In the genomic region with DNA sequence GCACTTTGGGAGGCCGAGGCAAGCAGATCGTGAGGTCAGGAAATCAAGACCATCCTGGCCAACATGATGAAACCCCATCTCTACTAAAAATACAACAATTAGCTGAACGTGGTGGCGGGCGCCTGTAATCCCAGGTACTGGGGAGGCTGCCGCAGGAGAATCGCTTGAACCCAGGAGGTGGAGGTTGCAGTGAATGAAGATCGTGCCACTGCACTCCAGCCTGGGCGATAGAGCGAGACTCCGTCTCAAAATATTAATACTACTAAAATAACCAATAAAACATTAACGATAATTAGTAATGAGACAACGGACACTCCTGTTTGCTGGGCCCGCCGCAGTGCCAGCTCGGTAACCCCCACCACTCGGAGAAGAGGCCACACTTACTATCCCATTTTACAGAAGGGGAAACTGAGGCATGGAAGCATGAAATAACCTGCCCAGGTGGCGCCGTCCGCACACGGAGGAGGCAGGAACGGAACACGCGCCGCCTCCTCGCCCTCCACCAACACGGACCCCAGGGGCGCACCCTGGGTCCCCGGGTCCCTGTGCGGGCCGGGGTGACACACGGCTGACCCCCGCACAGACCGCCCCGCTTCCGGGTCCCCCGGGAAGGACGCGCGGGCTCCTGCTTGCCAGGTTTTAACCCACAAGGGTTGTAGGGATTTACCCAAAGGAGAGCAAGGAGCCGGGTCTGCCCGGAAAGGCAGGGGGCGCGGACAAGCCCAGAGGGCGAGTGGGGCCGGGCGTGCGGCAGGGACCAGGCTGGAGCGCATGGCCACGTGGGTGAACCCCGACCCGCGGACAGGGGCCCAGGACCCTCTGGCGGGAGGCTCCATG, we compare ENCODE assay signal across 8 cellular contexts. TPM values are rescaled to one million over a fixed set of nuclear protein-coding genes. Genes with fewer than 3 reads are reported as not detected.
DNase-seq lines count a peak whose midpoint lies in the region; ATAC-seq, FAIRE-seq and TF ChIP-seq lines count a peak whose summit lies in the region.
"Had no signal": no experiment of that assay in that cellular context is flagged by ENCODE, and none has a peak within 500 bp of the region (broad histone marks: within the 10 kb centered on the region; RNA-seq: fewer than 3 reads in every experiment).

No MANE protein-coding gene starts in this region.

- RAD21 ChIA-PET in HCT116 (lab: Charles Lee; ENCODE audit: low non-redundant PET in 1 of 2, low total read pairs in 2 of 2, uncharacterized antibody in 2 of 2, unreplicated experiment in 2 of 2), result no interaction called here
- RAD21 ChIA-PET in GM12878 (lab: Charles Lee; ENCODE audit: unreplicated experiment), result no interaction called here

- H2AFZ ChIP-seq in HCT116 (ENCODE audit: low read depth, low read length, poor library complexity, severe bottlenecking), result no peak overlapping the region
- no peak overlapping the region for H2AFZ ChIP-seq in GM12878 (ENCODE audit: control insufficient read depth, low read depth, low read length)

- intact Hi-C loops in HCT116 (cut with micrococcal nuclease) (no loop called here), GM12878 (cut with micrococcal nuclease; ENCODE audit: unreplicated experiment) (no loop called here)

- no peak for FAIRE-seq in GM12878 (lab: Jason Lieb, UNC)

- H3K9ac ChIP-seq in HCT116 (ENCODE audit: low read length) (no peak overlapping the region), GM12878 (ENCODE audit: control insufficient read depth, insufficient read depth, low read length) (no peak overlapping the region)

- H3K36me3 ChIP-seq in HCT116 (ENCODE audit: control insufficient read depth in 1 of 2, insufficient read depth in 2 of 2, low read length in 2 of 2) (no peaks in the 10 kb centered on the region), GM12878 (ENCODE audit: control insufficient read depth in 2 of 2, insufficient read depth in 2 of 2, low read length in 1 of 2) (no peaks in the 10 kb centered on the region; a peak in 1 of 4 replicates)

- TF ChIP-seq RAD21 in HCT116 (IDR thresholded peaks at IDR 0.05; ENCODE audit: low read depth) (no peak), GM12878 (IDR thresholded peaks at IDR 0.05; ENCODE audit: insufficient read depth, low read depth, low read length) (no peak)

- peaks cover 5% of the 10 kb centered on the region for H3K4me1 Mint-ChIP-seq in nephron progenitor cell

- in situ Hi-C loops in GM12878 (cut with MboI), result no loop called here

- H4K20me1 ChIP-seq in HCT116 (ENCODE audit: insufficient read depth), result peaks cover 4% of the 10 kb centered on the region; the same call in 1 of the 2 replicates
- H4K20me1 ChIP-seq in GM12878 (ENCODE audit: control insufficient read depth, insufficient read depth), result no peaks in the 10 kb centered on the region

- peaks cover 13% of the 10 kb centered on the region for H3K27me3 Mint-ChIP-seq in nephron progenitor cell (ENCODE audit: low read depth, poor library complexity)

- H3K4me2 ChIP-seq in HCT116 (ENCODE audit: low read length) (peak overlapping the region; percentile 47; the same call in 1 of the 2 replicates), GM12878 (ENCODE audit: control insufficient read depth, insufficient read depth) (peak overlapping the region; percentile 30; the same call in 1 of the 2 replicates)

- peaks cover 28 to 42% of the 10 kb centered on the region in 2 experiments for H3K4me1 ChIP-seq in HCT116 (ENCODE audit: control insufficient read depth in 1 of 2, insufficient read depth in 2 of 2, low read length in 2 of 2)
- peaks cover 33% of the 10 kb centered on the region for H3K4me1 ChIP-seq in GM12878 (ENCODE audit: control insufficient read depth, insufficient read depth, low read length)

- BruUV-seq in HCT116 (replicated peaks; lab: Mats Ljungman, UMichigan), result no TSS peak
- BruUV-seq in GM12878 (replicated peaks; lab: Mats Ljungman, UMichigan), result no TSS peak

- no peak for TF ChIP-seq EP300 in GM12878 (IDR thresholded peaks at IDR 0.05; ENCODE audit: borderline replicate concordance in 1 of 2, control insufficient read depth in 1 of 2, low read depth in 2 of 2, low read length in 2 of 2)

- H3K4me3 ChIP-seq in HCT116 (replicated peaks in 1 of 2; ENCODE audit: low read depth in 1 of 2, low read length in 2 of 2) (0 out of 4 replicates have a peak overlapping the region, but pooled peaks of 1 of the 2 experiments have one; percentile 20), GM12878 (no peak overlapping the region)

- TF ChIP-seq CTCF in HCT116 (IDR thresholded peaks at IDR 0.05 in 2 of 3, conservative IDR thresholded peaks at IDR 0.05 in 1 of 3; ENCODE audit: borderline replicate concordance in 1 of 3, insufficient read depth in 1 of 3, low read depth in 2 of 3, low read length in 2 of 3) (no peak), GM12878 (IDR thresholded peaks at IDR 0.05 in 2 of 3, conservative IDR thresholded peaks at IDR 0.05 in 1 of 3; ENCODE audit: control insufficient read depth in 2 of 3, extremely low read depth in 1 of 3, insufficient read depth in 1 of 3, low read depth in 3 of 3, low read length in 3 of 3) (no peak), nephron progenitor cell (IDR thresholded peaks at IDR 0.05) (no peak), GM10248 (IDR thresholded peaks at IDR 0.05; ENCODE audit: control extremely low read depth, extremely low read depth, low read depth, missing control alignments) (no peak)

- SMC1A ChIA-PET in GM12878 (lab: Charles Lee; ENCODE audit: uncharacterized antibody, unreplicated experiment), result interaction anchor here (1.7 kb wide), 1 partner anchor 48 kb away, joined by 8 read pairs; no protein-coding TSS in a partner anchor

- H3K27me3 ChIP-seq in HCT116 (ENCODE audit: insufficient read depth, low read length) (no peaks in the 10 kb centered on the region), GM12878 (replicated peaks in 1 of 2; ENCODE audit: control insufficient read depth in 2 of 2, insufficient read depth in 2 of 2, low read length in 1 of 2) (no peaks in the 10 kb centered on the region)

- no peak overlapping the region for H3K27ac Mint-ChIP-seq in nephron progenitor cell

- ATAC-seq in HCT116 (no peak), GM12878 (no peak), GM18505 (IDR thresholded peaks at IDR 0.05; ENCODE audit: unreplicated experiment) (no peak)

- H3K27ac ChIP-seq in HCT116 (ENCODE audit: low read depth, low read length) (peak overlapping the region; percentile 47; the same call in 1 of the 2 replicates), GM12878 (ENCODE audit: control insufficient read depth, insufficient read depth) (no peak overlapping the region)

- DNase-seq in HCT116 (ENCODE audit: low read depth, low spot score), result no peak
- no peak for DNase-seq in GM12878 (ENCODE audit: low read depth, low spot score)
- no peak for DNase-seq in nephron progenitor cell
- DNase-seq in kidney glomerular epithelial cell (lab: John Stamatoyannopoulos, UW), result no peak
- DNase-seq in GM10248 (ENCODE audit: extremely low spot score), result no peak
- DNase-seq: KG1 had no signal

- POLR2A ChIA-PET in HCT116 (lab: Charles Lee) (no interaction called here), GM12878 (lab: Charles Lee) (no interaction called here), GM10248 (lab: Yijun Ruan, JAX) (no interaction called here)

- no peaks in the 10 kb centered on the region for H3K9me3 ChIP-seq in HCT116 (ENCODE audit: control insufficient read depth in 1 of 2, insufficient read depth in 1 of 2, low read depth in 1 of 2, low read length in 2 of 2)
- no peaks in the 10 kb centered on the region for H3K9me3 ChIP-seq in GM12878 (replicated peaks; ENCODE audit: control insufficient read depth, insufficient read depth, low read length)

- CTCF ChIA-PET in HCT116 (lab: Charles Lee), result no interaction called here
- CTCF ChIA-PET in GM12878 (lab: Yijun Ruan, JAX), result no interaction called here
- CTCF ChIA-PET in GM10248 (lab: Yijun Ruan, JAX), result no interaction called here

- H3K9me3 Mint-ChIP-seq in nephron progenitor cell, result no peaks in the 10 kb centered on the region

- 92% methylated on average over 41 of the region's 54 CpGs for WGBS in GM12878 (ENCODE audit: insufficient coverage, insufficient replicate concordance, low lambda C conversion rate, missing lambda C conversion rate)

- H3K79me2 ChIP-seq in HCT116 (ENCODE audit: insufficient read depth, low read length) (peaks cover 51% of the 10 kb centered on the region), GM12878 (ENCODE audit: control insufficient read depth, insufficient read depth, low read length) (peaks cover 19% of the 10 kb centered on the region)

- TF ChIP-seq POLR2A in HCT116 (IDR thresholded peaks at IDR 0.05; ENCODE audit: borderline replicate concordance, extremely low read depth, insufficient read depth, insufficient read length) (no peak), GM12878 (IDR thresholded peaks at IDR 0.05; ENCODE audit: low read depth, low read length) (peak; percentile 17; the same call in 1 of the 2 replicates), GM18505 (IDR thresholded peaks at IDR 0.05; ENCODE audit: borderline replicate concordance, extremely low read depth, insufficient read depth, insufficient read length) (no peak)

- H3K4me3 Mint-ChIP-seq in nephron progenitor cell, result peak overlapping the region; percentile 81

- H3K9me2 ChIP-seq in HCT116 (ENCODE audit: insufficient read depth), result no peaks in the 10 kb centered on the region

- peaks cover 5% of the 10 kb centered on the region for H3K36me3 Mint-ChIP-seq in nephron progenitor cell (ENCODE audit: low read depth)

RNA-seq across cellular contexts. Expression of a gene that starts 1.6 kb away (rescaled TPM):
- total RNA-seq in HCT116 (2021; ENCODE audit: unreplicated experiment) (92.3 TPM), GM12878 (2014; rRNA removed) (24.3 and 28.1 TPM in 2 replicates), GM12878 (2014; rRNA removed; fragmentation: Illumina TruSeq; extraction: Trizol) (18.2 and 19.6 TPM in 2 replicates), GM12878 (2021) (51.6 and 54.5 TPM in 2 replicates)
- polyA plus RNA-seq in HCT116 (2012), result 88.5 and 90.3 TPM in 2 replicates
- total RNA-seq in GM12878 (2013; cell fraction: nucleolus; rRNA removed), result 17.9 and 20.1 TPM in 2 replicates
- 14.1 TPM for polyA plus RNA-seq in GM12878 (2011; ENCODE audit: low read depth)
- polyA plus RNA-seq in GM12878 (2011; rRNA removed) (12.1 and 26.1 TPM in 2 replicates), GM12878 (2014; fragmentation: Illumina TruSeq; extraction: Trizol) (16.4 and 27.2 TPM in 2 replicates), GM12878 (2014; fragmentation: Nextera tagmentation; extraction: Ambion mirVana) (1 to 10 TPM; 1.3 to 4.2 TPM), GM12878 (2014; rRNA removed) (65.8 and 78.8 TPM in 2 replicates), GM12878 (2016; fragmentation: Nextera tagmentation; extraction: Ambion mirVana) (10 to 100 TPM; 36.0 to 44.0 TPM)
- polyA plus RNA-seq in GM12878 (2011; cell fraction: cytosol; rRNA removed), result 43.8 and 54.5 TPM in 2 replicates
- polyA plus RNA-seq in GM12878 (2011; cell fraction: nucleus; rRNA removed), result 41.0 and 44.6 TPM in 2 replicates
- 39.6 and 50.1 TPM in 2 replicates for polyA plus RNA-seq in GM12878 (2012)
- polyA minus RNA-seq in GM12878 (2011; rRNA and poly(A)+ RNA removed), result 8.9 and 20.7 TPM in 2 replicates
- polyA minus RNA-seq in GM12878 (2011; cell fraction: cytosol; rRNA and poly(A)+ RNA removed), result 11.9 and 12.1 TPM in 2 replicates
- 4.8 and 6.7 TPM in 2 replicates for polyA minus RNA-seq in GM12878 (2011; cell fraction: nucleus; rRNA and poly(A)+ RNA removed)

RNA-seq across cellular contexts. Expression of a gene that starts 5.7 kb away (rescaled TPM):
- total RNA-seq in HCT116 (2021; ENCODE audit: unreplicated experiment), result 5.9 TPM
- polyA plus RNA-seq in HCT116 (2012), result 3.7 and 4.2 TPM in 2 replicates
- total RNA-seq in GM12878 (2013; cell fraction: nucleolus; rRNA removed), result 16.9 and 18.1 TPM in 2 replicates
- total RNA-seq in GM12878 (2014; rRNA removed), result 0.60 and 2.7 TPM in 2 replicates
- total RNA-seq in GM12878 (2014; rRNA removed; fragmentation: Illumina TruSeq; extraction: Trizol), result not detected in 2 replicates
- 1.8 TPM in 2 replicates for total RNA-seq in GM12878 (2021)
- 0.30 TPM for polyA plus RNA-seq in GM12878 (2011; ENCODE audit: low read depth)
- polyA plus RNA-seq in GM12878 (2011; rRNA removed), result 1.6 and 2.8 TPM in 2 replicates
- 2.7 and 4.7 TPM in 2 replicates for polyA plus RNA-seq in GM12878 (2011; cell fraction: cytosol; rRNA removed)
- polyA plus RNA-seq in GM12878 (2011; cell fraction: nucleus; rRNA removed), result 19.3 and 20.1 TPM in 2 replicates
- 1.9 and 2.3 TPM in 2 replicates for polyA plus RNA-seq in GM12878 (2012)
- not detected in 2 replicates for polyA plus RNA-seq in GM12878 (2014; fragmentation: Illumina TruSeq; extraction: Trizol)
- polyA plus RNA-seq in GM12878 (2014; fragmentation: Nextera tagmentation; extraction: Ambion mirVana), result under 1 TPM in 1 of 2 experiments, not detected in 1; 0.13 TPM
- polyA plus RNA-seq in GM12878 (2014; rRNA removed), result 0.83 and 2.1 TPM in 2 replicates
- polyA plus RNA-seq in GM12878 (2016; fragmentation: Nextera tagmentation; extraction: Ambion mirVana), result 1 to 10 TPM in 1 of 2 experiments, under 1 TPM in 1; 0.14 to 1.4 TPM
- 0.29 and 1.3 TPM in 2 replicates for polyA minus RNA-seq in GM12878 (2011; rRNA and poly(A)+ RNA removed)
- polyA minus RNA-seq in GM12878 (2011; cell fraction: cytosol; rRNA and poly(A)+ RNA removed), result 1.9 and 2.8 TPM in 2 replicates
- 1.7 and 3.2 TPM in 2 replicates for polyA minus RNA-seq in GM12878 (2011; cell fraction: nucleus; rRNA and poly(A)+ RNA removed)

RNA-seq across cellular contexts. Expression of a gene that starts 14.4 kb away (rescaled TPM):
- total RNA-seq in HCT116 (2021; ENCODE audit: unreplicated experiment) (21.8 TPM), GM12878 (2014; rRNA removed) (30.2 and 34.2 TPM in 2 replicates), GM12878 (2014; rRNA removed; fragmentation: Illumina TruSeq; extraction: Trizol) (18.3 and 23.6 TPM in 2 replicates), GM12878 (2021) (68.3 and 70.0 TPM in 2 replicates)
- 12.8 and 17.5 TPM in 2 replicates for polyA plus RNA-seq in HCT116 (2012)
- 148 and 152 TPM in 2 replicates for total RNA-seq in GM12878 (2013; cell fraction: nucleolus; rRNA removed)
- polyA plus RNA-seq in GM12878 (2011; ENCODE audit: low read depth), result 10.8 TPM
- polyA plus RNA-seq in GM12878 (2011; rRNA removed) (6.5 and 17.1 TPM in 2 replicates), GM12878 (2014; fragmentation: Illumina TruSeq; extraction: Trizol) (5.7 and 16.3 TPM in 2 replicates), GM12878 (2014; fragmentation: Nextera tagmentation; extraction: Ambion mirVana) (1 to 10 TPM in 1 of 2 experiments, under 1 TPM in 1; 0.76 to 1.6 TPM), GM12878 (2014; rRNA removed) (37.0 and 45.1 TPM in 2 replicates), GM12878 (2016; fragmentation: Nextera tagmentation; extraction: Ambion mirVana) (1 to 10 TPM; 8.9 to 9.6 TPM)
- polyA plus RNA-seq in GM12878 (2011; cell fraction: cytosol; rRNA removed), result 22.9 and 33.7 TPM in 2 replicates
- 52.3 and 76.3 TPM in 2 replicates for polyA plus RNA-seq in GM12878 (2011; cell fraction: nucleus; rRNA removed)
- 33.7 and 35.9 TPM in 2 replicates for polyA plus RNA-seq in GM12878 (2012)
- polyA minus RNA-seq in GM12878 (2011; rRNA and poly(A)+ RNA removed), result 42.1 and 69.0 TPM in 2 replicates
- polyA minus RNA-seq in GM12878 (2011; cell fraction: cytosol; rRNA and poly(A)+ RNA removed), result 48.9 and 50.8 TPM in 2 replicates
- polyA minus RNA-seq in GM12878 (2011; cell fraction: nucleus; rRNA and poly(A)+ RNA removed), result 33.1 and 53.2 TPM in 2 replicates

RNA-seq across cellular contexts. Expression of a gene that starts 18.1 kb away (rescaled TPM):
- total RNA-seq in HCT116 (2021; ENCODE audit: unreplicated experiment), result not detected
- polyA plus RNA-seq in HCT116 (2012), result not detected in 2 replicates
- total RNA-seq in GM12878 (2013; cell fraction: nucleolus; rRNA removed), result not detected in 2 replicates
- total RNA-seq in GM12878 (2014; rRNA removed), result not detected in 2 replicates
- total RNA-seq in GM12878 (2014; rRNA removed; fragmentation: Illumina TruSeq; extraction: Trizol), result not detected in 2 replicates
- total RNA-seq in GM12878 (2021), result not detected in 2 replicates
- not detected for polyA plus RNA-seq in GM12878 (2011; ENCODE audit: low read depth)
- not detected in 2 replicates for polyA plus RNA-seq in GM12878 (2011; rRNA removed)
- polyA plus RNA-seq in GM12878 (2011; cell fraction: cytosol; rRNA removed), result not detected in 2 replicates
- polyA plus RNA-seq in GM12878 (2011; cell fraction: nucleus; rRNA removed), result not detected in 2 replicates
- polyA plus RNA-seq in GM12878 (2012), result not detected in 2 replicates
- not detected in 2 replicates for polyA plus RNA-seq in GM12878 (2014; fragmentation: Illumina TruSeq; extraction: Trizol)
- not detected for polyA plus RNA-seq in GM12878 (2014; fragmentation: Nextera tagmentation; extraction: Ambion mirVana)
- not detected in 2 replicates for polyA plus RNA-seq in GM12878 (2014; rRNA removed)
- not detected for polyA plus RNA-seq in GM12878 (2016; fragmentation: Nextera tagmentation; extraction: Ambion mirVana)
- polyA minus RNA-seq in GM12878 (2011; rRNA and poly(A)+ RNA removed), result 1,322 TPM in 1 of 2 replicates, not detected in the other
- not detected in 2 replicates for polyA minus RNA-seq in GM12878 (2011; cell fraction: cytosol; rRNA and poly(A)+ RNA removed)
- polyA minus RNA-seq in GM12878 (2011; cell fraction: nucleus; rRNA and poly(A)+ RNA removed), result under 0.01 TPM in 1 of 2 replicates, not detected in the other
- total RNA-seq: temporal lobe had no signal

RNA-seq across cellular contexts. Expression of a gene that starts 18.4 kb away (rescaled TPM):
- total RNA-seq in HCT116 (2021; ENCODE audit: unreplicated experiment) (73.6 TPM), GM12878 (2014; rRNA removed) (10.7 and 14.5 TPM in 2 replicates), GM12878 (2014; rRNA removed; fragmentation: Illumina TruSeq; extraction: Trizol) (4.7 and 6.4 TPM in 2 replicates), GM12878 (2021) (48.2 and 49.4 TPM in 2 replicates)
- 52.1 and 55.5 TPM in 2 replicates for polyA plus RNA-seq in HCT116 (2012)
- total RNA-seq in GM12878 (2013; cell fraction: nucleolus; rRNA removed), result 36.0 and 39.7 TPM in 2 replicates
- polyA plus RNA-seq in GM12878 (2011; ENCODE audit: low read depth), result 14.5 TPM
- polyA plus RNA-seq in GM12878 (2011; rRNA removed) (3.8 and 12.7 TPM in 2 replicates), GM12878 (2014; fragmentation: Illumina TruSeq; extraction: Trizol) (0.19 and 3.5 TPM in 2 replicates), GM12878 (2014; fragmentation: Nextera tagmentation; extraction: Ambion mirVana) (1 to 10 TPM in 1 of 2 experiments, under 1 TPM in 1; 0.56 to 3.5 TPM), GM12878 (2014; rRNA removed) (24.4 and 28.9 TPM in 2 replicates), GM12878 (2016; fragmentation: Nextera tagmentation; extraction: Ambion mirVana) (10 to 100 TPM; 49.6 to 51.1 TPM)
- 38.0 and 39.5 TPM in 2 replicates for polyA plus RNA-seq in GM12878 (2011; cell fraction: cytosol; rRNA removed)
- polyA plus RNA-seq in GM12878 (2011; cell fraction: nucleus; rRNA removed), result 36.6 and 56.4 TPM in 2 replicates
- 36.5 and 37.4 TPM in 2 replicates for polyA plus RNA-seq in GM12878 (2012)
- polyA minus RNA-seq in GM12878 (2011; rRNA and poly(A)+ RNA removed), result 16.8 and 38.4 TPM in 2 replicates
- polyA minus RNA-seq in GM12878 (2011; cell fraction: cytosol; rRNA and poly(A)+ RNA removed), result 31.8 and 34.9 TPM in 2 replicates
- 12.5 and 26.0 TPM in 2 replicates for polyA minus RNA-seq in GM12878 (2011; cell fraction: nucleus; rRNA and poly(A)+ RNA removed)
